ENCODE assay signal across 8 cellular contexts in genomic region chr15:74460903-74461846, GRCh38. TPM values are rescaled to one million over a fixed set of nuclear protein-coding genes. Genes with fewer than 3 reads are reported as not detected.
DNase-seq lines count a peak whose midpoint lies in the region; ATAC-seq and TF ChIP-seq lines count a peak whose summit lies in the region.

Gene UBL7, minus strand, starts transcription at chr15:74461160. Its CDS starts 2,293 bp downstream, at chr15:74458867.

- intact Hi-C loops in CD4-positive, alpha-beta T cell (cut with DNase I, micrococcal nuclease): loop anchor here (1.0 to 10.0 kb wide), 10 partner anchors 79 to 1679 kb away; partner anchors contain the start of genes ADPGK (in 1 of the 2), CLK3 (in 1 of the 2), COX5A (in 1 of the 2) and CSK (in 1 of the 2)
- intact Hi-C loops in activated CD4-positive, alpha-beta memory T cell treated with anti-CD3 and anti-CD28 coated beads for 36 hours (cut with micrococcal nuclease): loop anchor here (2.0 to 10.0 kb wide), 9 partner anchors 22 to 466 kb away; partner anchors contain the start of genes ARID3B, CLK3, CSK and PML
- intact Hi-C loops in dorsolateral prefrontal cortex (cut with DNase I): loop anchor here (2.0 to 5.0 kb wide), 4 partner anchors 80 to 156 kb away; partner anchors contain the start of genes CLK3 (in 2 of the 2) and ARID3B (in 1 of the 2)
- intact Hi-C loops in right lobe of liver (cut with DNase I): no loop called here

- H3K27me3 Mint-ChIP-seq in CD4-positive, alpha-beta T cell: no peaks in the 10 kb centered on the region
- no peaks in the 10 kb centered on the region for H3K27me3 Mint-ChIP-seq in activated CD4-positive, alpha-beta memory T cell treated with anti-CD3 and anti-CD28 coated beads for 36 hours

- POLR2A ChIA-PET in CD4-positive, alpha-beta T cell (lab: Charles Lee): interaction anchor here (0.6 to 1.7 kb wide), 11 partner anchors 10 to 495 kb away, joined by 3 to 11 read pairs (median 3); partner anchors contain the start of genes ARID3B, CLK3, RPP25 and SEMA7A
- POLR2A ChIA-PET in activated CD4-positive, alpha-beta memory T cell treated with anti-CD3 and anti-CD28 coated beads for 36 hours (lab: Charles Lee): interaction anchor here (0.5 to 1.9 kb wide), 16 partner anchors 10 to 503 kb away, joined by 3 to 19 read pairs (median 4); partner anchors contain the start of genes ARID3B, CLK3 and SEMA7A

- DNase-seq in CD4-positive, alpha-beta T cell: peak; percentile 91 to 96 (median 94)
- DNase-seq in NCI-H82 treated with DMSO at 0.1 percent for 48 hours (lab: John Stamatoyannopoulos, UW; ENCODE audit: unreplicated experiment) (peak; percentile 93), dorsolateral prefrontal cortex (peak; percentile 95 to 99 (median 98)), right lobe of liver (peak; percentile 97 to 99 (median 98))
- peak; percentile 99 for DNase-seq in activated CD4-positive, alpha-beta memory T cell treated with anti-CD3 and anti-CD28 coated beads for 36 hours
- DNase-seq in stimulated activated CD4-positive, alpha-beta T cell treated with anti-CD3 and anti-CD28 coated beads, Interleukin-4, amount 100 ng/mL, for 4 hours: peak; percentile 94

- 0% methylated on average over 10 of the region's 53 CpGs for WGBS in right lobe of liver (ENCODE audit: insufficient coverage, low coverage, low lambda C conversion rate, missing lambda C conversion rate)

- H3K27ac Mint-ChIP-seq in CD4-positive, alpha-beta T cell: peak within 1 kb of the TSS; percentile 84
- H3K27ac Mint-ChIP-seq in activated CD4-positive, alpha-beta memory T cell treated with anti-CD3 and anti-CD28 coated beads for 36 hours: peak within 1 kb of the TSS; percentile 99

- H3K9me3 Mint-ChIP-seq in CD4-positive, alpha-beta T cell: no peaks in the 10 kb centered on the region
- no peaks in the 10 kb centered on the region for H3K9me3 Mint-ChIP-seq in activated CD4-positive, alpha-beta memory T cell treated with anti-CD3 and anti-CD28 coated beads for 36 hours

- no peaks in the 10 kb centered on the region for H3K27me3 ChIP-seq in CD4-positive, alpha-beta T cell (ENCODE audit: control insufficient read depth, insufficient read depth, low read length)
- H3K27me3 ChIP-seq in dorsolateral prefrontal cortex (no peaks in the 10 kb centered on the region), right lobe of liver (no peaks in the 10 kb centered on the region)

- H3K27ac ChIP-seq in CD4-positive, alpha-beta T cell (ENCODE audit: low read depth, low read length): peak within 1 kb of the TSS; percentile 62
- H3K27ac ChIP-seq in dorsolateral prefrontal cortex: peak within 1 kb of the TSS in 58 of 59 donors; percentile 5 to 94 (median 83)
- H3K27ac ChIP-seq in right lobe of liver: peak within 1 kb of the TSS; percentile 57 to 80 (median 69)

- H3K4me3 ChIP-seq in dorsolateral prefrontal cortex (peak within 1 kb of the TSS; percentile 42 to 98 (median 83)), right lobe of liver (peak within 1 kb of the TSS; percentile 80 to 82 (median 82))

- H3K4me1 ChIP-seq in right lobe of liver: peaks cover 0 to 10% (median 3%) of the 10 kb centered on the region in 4 donors

- peaks cover 47% of the 10 kb centered on the region for H3K36me3 Mint-ChIP-seq in CD4-positive, alpha-beta T cell (ENCODE audit: low read depth)
- H3K36me3 Mint-ChIP-seq in activated CD4-positive, alpha-beta memory T cell treated with anti-CD3 and anti-CD28 coated beads for 36 hours: peaks cover 23% of the 10 kb centered on the region

- peak within 1 kb of the TSS; percentile 97 for H3K4me3 Mint-ChIP-seq in CD4-positive, alpha-beta T cell
- peak within 1 kb of the TSS; percentile 98 for H3K4me3 Mint-ChIP-seq in activated CD4-positive, alpha-beta memory T cell treated with anti-CD3 and anti-CD28 coated beads for 36 hours

- CTCF ChIA-PET in CD4-positive, alpha-beta T cell (lab: Charles Lee): interaction anchor here (0.5 to 2.0 kb wide), 8 partner anchors 20 to 160 kb away, joined by 3 to 7 read pairs (median 4); partner anchors contain the start of gene ARID3B
- CTCF ChIA-PET in activated CD4-positive, alpha-beta memory T cell treated with anti-CD3 and anti-CD28 coated beads for 36 hours (lab: Charles Lee): interaction anchor here (0.5 to 3.0 kb wide), 10 partner anchors 22 to 466 kb away, joined by 3 to 23 read pairs (median 5); partner anchors contain the start of genes ARID3B and PML

- peak; percentile 98 for ATAC-seq in CD4-positive, alpha-beta T cell (ENCODE audit: poor library complexity)
- ATAC-seq in GM19397 (IDR thresholded peaks at IDR 0.05; ENCODE audit: unreplicated experiment): peak; percentile 86
- ATAC-seq in HG03571 (IDR thresholded peaks at IDR 0.05; ENCODE audit: unreplicated experiment): peak; percentile 77
- peak; percentile 99 for ATAC-seq in right lobe of liver

- TF ChIP-seq CTCF in CD4-positive, alpha-beta T cell (IDR thresholded peaks at IDR 0.05): peak; percentile 15
- TF ChIP-seq CTCF in dorsolateral prefrontal cortex (IDR thresholded peaks at IDR 0.05 in 54 of 56, conservative IDR thresholded peaks at IDR 0.05 in 2 of 56; ENCODE audit: low read depth in 1 of 56, partially characterized antibody in 56 of 56): peak in 55 of 56 donors; percentile 27 to 78 (median 53)
- TF ChIP-seq CTCF in right lobe of liver (IDR thresholded peaks at IDR 0.05): peak; percentile 20 to 53 (median 26)

- H3K4me1 Mint-ChIP-seq in CD4-positive, alpha-beta T cell (ENCODE audit: low read depth): peaks cover 53% of the 10 kb centered on the region
- H3K4me1 Mint-ChIP-seq in activated CD4-positive, alpha-beta memory T cell treated with anti-CD3 and anti-CD28 coated beads for 36 hours (ENCODE audit: low read depth): peaks cover 47% of the 10 kb centered on the region

- H3K36me3 ChIP-seq in right lobe of liver: peaks cover 0 to 9% (median 0%) of the 10 kb centered on the region in 4 donors

- no peaks in the 10 kb centered on the region for H3K9me3 ChIP-seq in CD4-positive, alpha-beta T cell (ENCODE audit: control insufficient read depth, low read length)
- no peaks in the 10 kb centered on the region for H3K9me3 ChIP-seq in right lobe of liver

- TF ChIP-seq POLR2A in right lobe of liver (IDR thresholded peaks at IDR 0.05): peak; percentile 93

RNA-seq across cellular contexts. Expression of gene UBL7, which starts in this region (rescaled TPM):
- 10 to 100 TPM; 14.3 to 17.1 TPM for total RNA-seq in CD4-positive, alpha-beta T cell
- total RNA-seq in activated CD4-positive, alpha-beta memory T cell treated with anti-CD3 and anti-CD28 coated beads for 36 hours: 10 to 100 TPM; 52.3 to 58.2 TPM
- total RNA-seq in dorsolateral prefrontal cortex: 100 to 1,000 TPM in 1 of 120 experiments, 10 to 100 TPM in 119; 46.8 to 107 (median 78.1) TPM
- total RNA-seq in right lobe of liver: 10 to 100 TPM; 14.8 to 38.0 (median 17.3) TPM

Comparison
In these comparisons a context has a peak if more than half of its experiments do, and no peak if none do; other contexts are left out.
1. Peak in every context shown above with its lines: DNase-seq, ATAC-seq, H3K4me3 ChIP-seq and H3K27ac ChIP-seq.
2. intact Hi-C loops: an anchor here in CD4-positive, alpha-beta T cell (1.0 to 10.0 kb wide), activated CD4-positive, alpha-beta memory T cell treated with anti-CD3 and anti-CD28 coated beads for 36 hours (2.0 to 10.0 kb wide) and dorsolateral prefrontal cortex (2.0 to 5.0 kb wide); none called in right lobe of liver.